23 cellular contexts compared by ENCODE assay signal in the genomic region with DNA sequence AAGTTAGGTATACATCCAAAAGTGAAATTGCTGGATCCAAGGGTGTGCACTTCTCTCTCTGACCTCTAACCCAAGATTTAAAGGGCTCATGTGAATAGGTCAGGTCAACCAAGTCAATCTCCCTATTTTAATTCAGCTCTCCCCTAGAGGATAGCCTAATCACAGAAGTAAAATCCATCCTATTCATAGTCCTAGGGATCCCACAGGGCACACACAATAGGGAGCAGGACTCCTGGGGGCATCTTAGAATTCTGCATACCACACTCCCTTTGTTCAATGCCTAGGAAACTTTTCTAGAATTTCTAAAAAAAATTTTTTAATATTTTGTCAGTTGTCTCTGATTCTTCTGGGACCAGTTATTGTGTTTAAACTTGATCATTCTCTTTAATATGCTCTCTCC. TPM values are rescaled to one million over a fixed set of nuclear protein-coding genes. Genes with fewer than 3 reads are reported as not detected.
A peak's percentile ranks its signal among the peaks of the same experiment; 100 is the strongest.
DNase-seq lines count a peak whose midpoint lies in the region; ATAC-seq and TF ChIP-seq lines count a peak whose summit lies in the region.
"Had no signal": no experiment of that assay in that cellular context is flagged by ENCODE, and none has a peak within 500 bp of the region (broad histone marks: within the 10 kb centered on the region; RNA-seq: fewer than 3 reads in every experiment).

No MANE protein-coding gene starts in this region.

- no peaks in the 10 kb centered on the region for H3K79me2 ChIP-seq in H9 (ENCODE audit: insufficient read depth, low read length)
- H3K79me2 ChIP-seq in neural progenitor cell (ENCODE audit: low read depth): no peaks in the 10 kb centered on the region

- no peak overlapping the region for H2BK5ac ChIP-seq in H9 (ENCODE audit: insufficient read length, low read length)

- H3K56ac ChIP-seq in H9 (ENCODE audit: insufficient read length, low read depth, low read length): no peak overlapping the region

- no peak overlapping the region for H3K23ac ChIP-seq in H9 (ENCODE audit: insufficient read length, low read depth, low read length)

- no peak overlapping the region for H3K4me3 ChIP-seq in iPS DF 6.9 (ENCODE audit: low read length)
- peak overlapping the region; percentile 5 for H3K4me3 ChIP-seq in neural progenitor cell
- no peak overlapping the region for H3K4me3 ChIP-seq in CD8-positive, alpha-beta T cell (ENCODE audit: low read depth, low read length)
- no peak overlapping the region for H3K4me3 ChIP-seq in spleen
- H3K4me3 ChIP-seq: GM23248, MG63, PC-9, SJCRH30 had no signal

- no peak overlapping the region for H3K14ac ChIP-seq in H9 (ENCODE audit: insufficient read depth, low read length)

- no peak overlapping the region for H2AK5ac ChIP-seq in H9 (ENCODE audit: insufficient read length, low read length)

- POLR2A ChIA-PET in WTC11 (lab: Charles Lee): no interaction called here
- POLR2A ChIA-PET in CD8-positive, alpha-beta T cell (lab: Charles Lee): no interaction called here

- no peak overlapping the region for H2BK12ac ChIP-seq in H9 (ENCODE audit: insufficient read length, low read depth, low read length)

- H3K4ac ChIP-seq in H9 (ENCODE audit: low read depth, low read length): no peak overlapping the region

- no peaks in the 10 kb centered on the region; the same call in 1 of the 2 replicates for H3K4me1 ChIP-seq in H9 (ENCODE audit: insufficient read depth, low read length)
- H3K4me1 ChIP-seq in iPS DF 6.9 (ENCODE audit: control insufficient read depth, insufficient read depth, low read length): peaks cover 1% of the 10 kb centered on the region; the same call in 1 of the 2 replicates
- peaks cover 43% of the 10 kb centered on the region for H3K4me1 ChIP-seq in neural progenitor cell
- H3K4me1 ChIP-seq in CD8-positive, alpha-beta T cell (ENCODE audit: insufficient read depth, low read length): no peaks in the 10 kb centered on the region
- no peaks in the 10 kb centered on the region for H3K4me1 ChIP-seq in spleen
- H3K4me1 ChIP-seq: SJCRH30 had no signal

- no peaks in the 10 kb centered on the region for H3K23me2 ChIP-seq in H9 (ENCODE audit: insufficient read length, low read depth, low read length, poor library complexity, severe bottlenecking)

- no peaks in the 10 kb centered on the region for H3K27me3 ChIP-seq in H9 (ENCODE audit: insufficient read depth, low read length)
- no peaks in the 10 kb centered on the region for H3K27me3 ChIP-seq in iPS DF 6.9 (ENCODE audit: control insufficient read depth, insufficient read depth, low read length)
- no peaks in the 10 kb centered on the region for H3K27me3 ChIP-seq in neural progenitor cell
- H3K27me3 ChIP-seq in CD8-positive, alpha-beta T cell (ENCODE audit: insufficient read depth, low read length): no peaks in the 10 kb centered on the region
- no peaks in the 10 kb centered on the region for H3K27me3 ChIP-seq in spleen (replicated peaks in 1 of 7)
- H3K27me3 ChIP-seq: MG63, SJCRH30 had no signal

- TF ChIP-seq CTCF in H9 (conservative IDR thresholded peaks at IDR 0.05) (no peak), WTC11 (IDR thresholded peaks at IDR 0.05) (no peak), neural progenitor cell (IDR thresholded peaks at IDR 0.05) (no peak), spleen (IDR thresholded peaks at IDR 0.05 in 8 of 11, conservative IDR thresholded peaks at IDR 0.05 in 3 of 11) (no peak)
- no peak for TF ChIP-seq CTCF in CD8-positive, alpha-beta T cell (IDR thresholded peaks at IDR 0.05)

- DNase-seq in H9: peak; percentile 55
- DNase-seq in WTC11 (ENCODE audit: low spot score): peak; percentile 32
- DNase-seq in iPS DF 6.9 (ENCODE audit: low read depth, low spot score): peak; percentile 39
- DNase-seq in neural progenitor cell (ENCODE audit: low spot score): peak; percentile 67
- DNase-seq in CD8-positive, alpha-beta T cell: no peak
- no peak for DNase-seq in spleen
- DNase-seq in KG1 (lab: John Stamatoyannopoulos, UW): no peak
- DNase-seq: GM23248, KBM-7, MG63, NCI-H1105 treated with DMSO at 0.1 percent for 48 hours, NCI-H146, NCI-H1930, NCI-H2107, NCI-H524, NCI-H774, SJCRH30 had no signal

- H3K27ac Mint-ChIP-seq in H9: peak overlapping the region in 2 of 3 experiments; percentile 6 to 21; a peak in 3 of 7 replicates
- no peak overlapping the region for H3K27ac Mint-ChIP-seq in WTC11
- no peak overlapping the region for H3K27ac Mint-ChIP-seq in neural progenitor cell
- H3K27ac Mint-ChIP-seq in CD8-positive, alpha-beta T cell: no peak overlapping the region

- peak overlapping the region in 1 of 2 experiments; percentile 53; a peak in 2 of 5 replicates for H3K4me3 Mint-ChIP-seq in H9
- peak overlapping the region; percentile 37 for H3K4me3 Mint-ChIP-seq in WTC11
- H3K4me3 Mint-ChIP-seq in neural progenitor cell: peak overlapping the region; percentile 28
- no peak overlapping the region for H3K4me3 Mint-ChIP-seq in CD8-positive, alpha-beta T cell

- peaks cover 41 to 46% of the 10 kb centered on the region in 2 experiments for H3K4me1 Mint-ChIP-seq in H9
- peaks cover 48% of the 10 kb centered on the region for H3K4me1 Mint-ChIP-seq in WTC11
- H3K4me1 Mint-ChIP-seq in neural progenitor cell: peaks cover 24% of the 10 kb centered on the region
- peaks cover 10% of the 10 kb centered on the region for H3K4me1 Mint-ChIP-seq in CD8-positive, alpha-beta T cell (ENCODE audit: low read depth)

- no peak overlapping the region for H3K18ac ChIP-seq in H9 (ENCODE audit: insufficient read length, low read depth, low read length)

- H4K8ac ChIP-seq in H9 (replicated peaks; ENCODE audit: insufficient read length, low read depth, low read length): no peak overlapping the region

- no peak overlapping the region for H4K5ac ChIP-seq in H9 (ENCODE audit: insufficient read length, low read depth, low read length)

- H3K36me3 Mint-ChIP-seq in H9 (ENCODE audit: insufficient read depth in 1 of 3, low read depth in 3 of 3): peaks cover 19 to 30% (median 20%) of the 10 kb centered on the region in 3 experiments
- H3K36me3 Mint-ChIP-seq in WTC11: peaks cover 31% of the 10 kb centered on the region
- H3K36me3 Mint-ChIP-seq in neural progenitor cell: peaks cover 3% of the 10 kb centered on the region
- no peaks in the 10 kb centered on the region for H3K36me3 Mint-ChIP-seq in CD8-positive, alpha-beta T cell

- H3K27ac ChIP-seq in H9 (ENCODE audit: insufficient read length, low read depth, low read length): no peak overlapping the region
- no peak overlapping the region for H3K27ac ChIP-seq in iPS DF 6.9 (ENCODE audit: low read length)
- peak overlapping the region; percentile 65 for H3K27ac ChIP-seq in neural progenitor cell
- H3K27ac ChIP-seq in CD8-positive, alpha-beta T cell (ENCODE audit: low read depth, low read length): no peak overlapping the region
- H3K27ac ChIP-seq in spleen: no peak overlapping the region
- H3K27ac ChIP-seq: GM23248, PC-9, SJCRH30 had no signal

- CTCF ChIA-PET in WTC11 (lab: Charles Lee): interaction anchor here (1.3 kb wide), 1 partner anchor 74 kb away, joined by 3 read pairs; no protein-coding TSS in a partner anchor
- CTCF ChIA-PET in CD8-positive, alpha-beta T cell (lab: Charles Lee): no interaction called here

- intact Hi-C loops in CD8-positive, alpha-beta T cell (cut with DNase I, micrococcal nuclease): loop anchor here (10.0 kb wide), 1 partner anchor 78 kb away; a partner anchor contains a TSS
- intact Hi-C loops in spleen (cut with DNase I; ENCODE audit: low total_unique reads): no loop called here

- H2AFZ ChIP-seq in H9 (ENCODE audit: low read length): no peak overlapping the region
- no peak overlapping the region for H2AFZ ChIP-seq in neural progenitor cell (replicated peaks)
- H2AFZ ChIP-seq: GM23248, PC-9 had no signal

- no peak overlapping the region for H2BK20ac ChIP-seq in H9 (ENCODE audit: low read depth, low read length, poor library complexity, severe bottlenecking)

- H3K9me3 Mint-ChIP-seq in H9 (peaks cover 21 to 24% of the 10 kb centered on the region in 2 experiments), WTC11 (peaks cover 33% of the 10 kb centered on the region), neural progenitor cell (peaks cover 26% of the 10 kb centered on the region)
- H3K9me3 Mint-ChIP-seq in CD8-positive, alpha-beta T cell: peaks cover 11% of the 10 kb centered on the region

- no peaks in the 10 kb centered on the region for H3K79me1 ChIP-seq in H9 (ENCODE audit: insufficient read depth, low read depth, low read length, poor library complexity, severe bottlenecking)

- H3K9me3 ChIP-seq in H9 (ENCODE audit: control insufficient read depth, low read depth, low read length) (no peaks in the 10 kb centered on the region), iPS DF 6.9 (ENCODE audit: control insufficient read depth, insufficient read depth, low read length) (no peaks in the 10 kb centered on the region), neural progenitor cell (ENCODE audit: low read depth) (no peaks in the 10 kb centered on the region), spleen (peaks cover 0 to 18% (median 14%) of the 10 kb centered on the region in 8 donors)
- no peaks in the 10 kb centered on the region for H3K9me3 ChIP-seq in CD8-positive, alpha-beta T cell (ENCODE audit: low read length)
- H3K9me3 ChIP-seq: MG63, SJCRH30 had no signal

- H4K20me1 ChIP-seq in H9 (ENCODE audit: control insufficient read depth, insufficient read depth, insufficient read length): no peaks in the 10 kb centered on the region
- no peaks in the 10 kb centered on the region for H4K20me1 ChIP-seq in neural progenitor cell (ENCODE audit: low read depth)

- H3K4me2 ChIP-seq in H9 (ENCODE audit: insufficient read depth, insufficient read length, low read length) (peak overlapping the region; percentile 47), neural progenitor cell (peak overlapping the region; percentile 67)
- H3K4me2 ChIP-seq: PC-9 had no signal

- no peak for TF ChIP-seq POLR2A in spleen (IDR thresholded peaks at IDR 0.05)

- ATAC-seq in WTC11: peak; percentile 95
- no peak for ATAC-seq in CD8-positive, alpha-beta T cell
- ATAC-seq: Right ventricle myocardium inferior had no signal

- no peak overlapping the region for H2BK15ac ChIP-seq in H9 (ENCODE audit: low read depth, low read length)

- H3K27me3 Mint-ChIP-seq in H9 (ENCODE audit: low read depth): peaks cover 27% of the 10 kb centered on the region
- H3K27me3 Mint-ChIP-seq in WTC11 (ENCODE audit: low read depth): peaks cover 47% of the 10 kb centered on the region
- H3K27me3 Mint-ChIP-seq in neural progenitor cell (ENCODE audit: insufficient read depth, low read depth): peaks cover 21% of the 10 kb centered on the region
- no peaks in the 10 kb centered on the region for H3K27me3 Mint-ChIP-seq in CD8-positive, alpha-beta T cell (ENCODE audit: low read depth)

- H3K36me3 ChIP-seq in iPS DF 6.9 (ENCODE audit: control insufficient read depth, insufficient read depth, low read length) (no peaks in the 10 kb centered on the region), neural progenitor cell (no peaks in the 10 kb centered on the region), spleen (no peaks in the 10 kb centered on the region)
- no peaks in the 10 kb centered on the region for H3K36me3 ChIP-seq in CD8-positive, alpha-beta T cell (ENCODE audit: insufficient read depth, low read length)
- H3K36me3 ChIP-seq: MG63, SJCRH30 had no signal

- peaks cover 18% of the 10 kb centered on the region for H3F3A ChIP-seq in neural progenitor cell (ENCODE audit: low read depth)

- H4K91ac ChIP-seq in H9 (ENCODE audit: insufficient read length, low read depth, low read length): no peak overlapping the region

- H2BK120ac ChIP-seq in H9 (ENCODE audit: low read depth, low read length, poor library complexity, severe bottlenecking): no peak overlapping the region

- no peak overlapping the region for H3T11ph ChIP-seq in H9 (ENCODE audit: low read length)

- H3K9ac ChIP-seq in H9 (ENCODE audit: extremely low read depth, insufficient read length, low read length) (no peak overlapping the region), neural progenitor cell (no peak overlapping the region)
- H3K9ac ChIP-seq: GM23248 had no signal

RNA-seq across cellular contexts. Expression of a gene that starts 35.1 kb away (rescaled TPM):
- not detected in 2 replicates for total RNA-seq in H9 (2021)
- not detected in 3 replicates for total RNA-seq in WTC11 (2021)
- total RNA-seq in neural progenitor cell (ENCODE audit: low replicate concordance): not detected in 2 replicates
- total RNA-seq in CD8-positive, alpha-beta T cell: not detected
- total RNA-seq in spleen: not detected
- not detected for polyA plus RNA-seq in spleen
- total RNA-seq: A172, GM23248, HT-29, PC-9, Right ventricle myocardium inferior, RPMI7951, SJCRH30 had no signal
- polyA plus RNA-seq: BJ, GM23248 had no signal

RNA-seq across cellular contexts. Expression of a gene that starts 42.2 kb away (rescaled TPM):
- total RNA-seq in H9 (2021) (not detected in 2 replicates), WTC11 (2021) (not detected in 3 replicates), neural progenitor cell (ENCODE audit: low replicate concordance) (not detected in 2 replicates), spleen (not detected)
- total RNA-seq in CD8-positive, alpha-beta T cell: not detected
- polyA plus RNA-seq in spleen: not detected
- total RNA-seq: A172, GM23248, HT-29, PC-9, Right ventricle myocardium inferior, RPMI7951, SJCRH30 had no signal
- polyA plus RNA-seq: BJ, GM23248 had no signal

Comparison
In these comparisons a context has a peak if more than half of its experiments do, and no peak if none do; other contexts are left out.
1. DNase-seq: peak in H9 (single experiment), WTC11 (single experiment), iPS DF 6.9 (single experiment) and neural progenitor cell (single experiment); none in CD8-positive, alpha-beta T cell (0 of 7), spleen (single experiment) and KG1 (single experiment).
2. H3K27ac Mint-ChIP-seq: peak in H9 (2 of 3); none in WTC11 (single experiment), neural progenitor cell (single experiment) and CD8-positive, alpha-beta T cell (single experiment).